In genomic region chr11:107215006-107215405, GRCh38 we compare ENCODE assay signal across 26 cellular contexts.
"Had no signal": no experiment of that assay in that cellular context is flagged by ENCODE, and none has a peak within 500 bp of the region (broad histone marks: within the 10 kb centered on the region; RNA-seq: fewer than 3 reads in every experiment).

No MANE protein-coding gene starts in this region.

- H3K4me3 Mint-ChIP-seq: activated CD4-positive, alpha-beta memory T cell treated with anti-CD3 and anti-CD28 coated beads for 36 hours; activated CD4-positive, alpha-beta T cell treated with anti-CD3 and anti-CD28 coated beads for 36 hours; activated CD4-positive, alpha-beta T cell treated with anti-CD3 and anti-CD28 coated beads, Interleukin-2, amount 10 ng/mL, durations not matched to agents 24 days and 14 days; activated naive CD8-positive, alpha-beta T cell; activated T-cell treated with anti-CD3 and anti-CD28 coated beads, Interleukin-2, amount 50 U/mL, for 24 hours; activated T-cell treated with anti-CD3 and anti-CD28 coated beads, Interleukin-2, amount 50 U/mL, for 72 hours; effector memory CD8-positive, alpha-beta T cell had no signal

- H3K36me3 Mint-ChIP-seq: activated CD4-positive, alpha-beta memory T cell treated with anti-CD3 and anti-CD28 coated beads for 36 hours; activated naive CD8-positive, alpha-beta T cell had no signal

- H3K9me3 ChIP-seq: esophagus muscularis mucosa, gastrocnemius medialis had no signal

- ATAC-seq: activated CD4-positive, alpha-beta T cell treated with anti-CD3 and anti-CD28 coated beads for 36 hours; activated T-cell treated with anti-CD3 and anti-CD28 coated beads, Interleukin-2, amount 50 U/mL, for 72 hours; effector memory CD8-positive, alpha-beta T cell; foreskin keratinocyte; gastrocnemius medialis had no signal

- H3K27ac ChIP-seq: brain microvascular endothelial cell, esophagus muscularis mucosa, foreskin keratinocyte, gastrocnemius medialis had no signal

- H3K27ac Mint-ChIP-seq: activated CD4-positive, alpha-beta memory T cell treated with anti-CD3 and anti-CD28 coated beads for 36 hours; activated CD4-positive, alpha-beta T cell treated with anti-CD3 and anti-CD28 coated beads for 36 hours; activated CD4-positive, alpha-beta T cell treated with anti-CD3 and anti-CD28 coated beads, Interleukin-2, amount 10 ng/mL, durations not matched to agents 24 days and 14 days; activated naive CD8-positive, alpha-beta T cell; activated T-cell treated with anti-CD3 and anti-CD28 coated beads, Interleukin-2, amount 50 U/mL, for 24 hours; activated T-cell treated with anti-CD3 and anti-CD28 coated beads, Interleukin-2, amount 50 U/mL, for 72 hours; effector memory CD8-positive, alpha-beta T cell had no signal

- H3K27me3 ChIP-seq: brain microvascular endothelial cell, esophagus muscularis mucosa, foreskin keratinocyte, gastrocnemius medialis had no signal

- DNase-seq: activated CD4-positive, alpha-beta memory T cell treated with anti-CD3 and anti-CD28 coated beads for 36 hours; activated CD4-positive, alpha-beta T cell treated with anti-CD3 and anti-CD28 coated beads for 36 hours; activated CD4-positive, alpha-beta T cell treated with anti-CD3 and anti-CD28 coated beads, Interleukin-2, amount 10 ng/mL, durations not matched to agents 24 days and 14 days; activated CD4-positive, CD25-positive, alpha-beta regulatory T cell; activated CD4-positive, CD25-positive, alpha-beta regulatory T cell treated with anti-CD3 and anti-CD28 coated beads, Interleukin-2, amount 50 U/mL, for 72 hours; activated CD8-positive, alpha-beta memory T cell treated with anti-CD3 and anti-CD28 coated beads, Interleukin-2, amount 50 U/mL, for 48 hours; activated gamma-delta T cell; activated naive CD4-positive, alpha-beta T cell; activated naive CD4-positive, alpha-beta T cell treated with anti-CD3 and anti-CD28 coated beads, Interleukin-2, amount 50 U/mL, for 16 hours; activated T-cell treated with anti-CD3 and anti-CD28 coated beads for 4 hours; activated T-cell treated with anti-CD3 and anti-CD28 coated beads, Interleukin-2, amount 50 U/mL, for 24 hours; activated T-cell treated with anti-CD3 and anti-CD28 coated beads, Interleukin-2, amount 50 U/mL, for 72 hours; amniotic stem cell; anterior cingulate cortex; brain microvascular endothelial cell; caudate nucleus; cortex of kidney; dermis blood vessel endothelial cell; effector CD4-positive, alpha-beta T cell; effector memory CD8-positive, alpha-beta T cell; erythroblast; foreskin keratinocyte; gastrocnemius medialis; T-helper 2 cell had no signal

- H3K9me3 Mint-ChIP-seq: activated CD4-positive, alpha-beta memory T cell treated with anti-CD3 and anti-CD28 coated beads for 36 hours; activated CD4-positive, alpha-beta T cell treated with anti-CD3 and anti-CD28 coated beads, Interleukin-2, amount 10 ng/mL, durations not matched to agents 24 days and 14 days; activated T-cell treated with anti-CD3 and anti-CD28 coated beads, Interleukin-2, amount 50 U/mL, for 24 hours; activated T-cell treated with anti-CD3 and anti-CD28 coated beads, Interleukin-2, amount 50 U/mL, for 72 hours had no signal

- H3K27me3 Mint-ChIP-seq: activated CD4-positive, alpha-beta memory T cell treated with anti-CD3 and anti-CD28 coated beads for 36 hours; activated CD4-positive, alpha-beta T cell treated with anti-CD3 and anti-CD28 coated beads, Interleukin-2, amount 10 ng/mL, durations not matched to agents 24 days and 14 days; activated naive CD8-positive, alpha-beta T cell; activated T-cell treated with anti-CD3 and anti-CD28 coated beads, Interleukin-2, amount 50 U/mL, for 24 hours; effector memory CD8-positive, alpha-beta T cell had no signal

- H3K36me3 ChIP-seq: brain microvascular endothelial cell, esophagus muscularis mucosa, gastrocnemius medialis had no signal

- H3K4me1 ChIP-seq: esophagus muscularis mucosa, foreskin keratinocyte, gastrocnemius medialis had no signal

- H3K4me1 Mint-ChIP-seq: activated CD4-positive, alpha-beta T cell treated with anti-CD3 and anti-CD28 coated beads for 36 hours; activated CD4-positive, alpha-beta T cell treated with anti-CD3 and anti-CD28 coated beads, Interleukin-2, amount 10 ng/mL, durations not matched to agents 24 days and 14 days had no signal

- H3K4me3 ChIP-seq: esophagus muscularis mucosa, gastrocnemius medialis had no signal
